16 cellular contexts compared by ENCODE assay signal in the genomic region with DNA sequence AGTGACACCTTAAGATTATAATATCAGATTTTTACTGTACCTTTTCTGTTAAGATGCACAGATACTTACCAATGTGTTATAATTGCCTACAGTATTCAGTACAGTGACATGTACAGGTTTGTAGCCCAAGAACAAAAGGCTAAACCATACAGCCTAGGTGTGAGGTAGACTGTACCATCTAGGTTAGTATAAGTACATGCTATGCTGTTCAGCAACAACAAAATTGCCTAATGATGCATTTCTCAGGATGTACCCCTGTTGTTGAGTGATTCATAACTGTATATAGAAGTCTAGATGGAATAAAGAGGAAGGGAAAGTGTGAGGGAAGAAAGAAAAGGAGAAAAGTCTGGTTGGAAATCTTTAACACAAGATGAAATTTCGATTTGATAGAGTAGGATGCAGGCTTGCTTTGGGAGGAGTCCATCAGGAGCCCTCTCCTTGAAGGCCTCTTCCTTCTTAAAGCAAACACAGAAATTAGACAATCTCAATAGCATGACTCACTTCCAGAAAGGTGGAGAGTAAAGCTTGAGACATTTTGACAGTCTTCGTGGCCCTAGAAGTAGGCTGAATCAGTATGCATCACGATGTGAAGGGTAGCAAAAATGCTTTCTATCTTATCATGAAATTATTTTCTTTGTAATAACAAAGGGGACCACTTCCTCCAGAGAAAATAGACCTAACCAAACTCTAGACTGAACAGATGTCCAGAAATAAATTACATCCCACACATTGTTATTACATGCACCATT.
DNase-seq lines count a peak whose midpoint lies in the region; ATAC-seq, FAIRE-seq and TF ChIP-seq lines count a peak whose summit lies in the region.
"Had no signal": no experiment of that assay in that cellular context is flagged by ENCODE, and none has a peak within 500 bp of the region (broad histone marks: within the 10 kb centered on the region; RNA-seq: fewer than 3 reads in every experiment).

No MANE protein-coding gene starts in this region.

- H3K4me3 ChIP-seq in BJ (ENCODE audit: low read depth, low read length) (no peak overlapping the region), Panc1 (ENCODE audit: low read depth in 2 of 2, low read length in 2 of 2) (no peak overlapping the region), foreskin fibroblast (ENCODE audit: low read depth in 1 of 2, low read length in 2 of 2) (no peak overlapping the region), suprapubic skin (no peak overlapping the region)
- H3K4me3 ChIP-seq: upper lobe of right lung had no signal

- H3K27me3 ChIP-seq in BJ (ENCODE audit: control insufficient read depth, insufficient read depth, low read length): no peaks in the 10 kb centered on the region
- H3K27me3 ChIP-seq in Panc1 (ENCODE audit: control insufficient read depth, insufficient read depth, low read length): no peaks in the 10 kb centered on the region
- H3K27me3 ChIP-seq in suprapubic skin: no peaks in the 10 kb centered on the region
- H3K27me3 ChIP-seq: upper lobe of right lung had no signal

- DNase-seq in BJ (ENCODE audit: low read depth) (peak; percentile 22), H54 (ENCODE audit: insufficient read length, low spot score) (peak; percentile 4), Panc1 (ENCODE audit: low read depth, low spot score) (no peak), foreskin fibroblast (peak; percentile 72 to 79), suprapubic skin (ENCODE audit: low spot score in 2 of 2) (no peak), HuH-7.5 (ENCODE audit: low spot score) (no peak), GM12892 (ENCODE audit: insufficient read length) (no peak)
- no peak for DNase-seq in activated CD8-positive, alpha-beta memory T cell treated with anti-CD3 and anti-CD28 coated beads for 24 hours
- DNase-seq: CD4-positive, alpha-beta T cell; GOT3; midbrain; NCI-H2081 treated with DMSO at 0.1 percent for 48 hours; right cardiac atrium; SIG-M5; upper lobe of right lung had no signal

- H3K9me3 ChIP-seq in Panc1 (ENCODE audit: control insufficient read depth, insufficient read depth, low read depth, low read length): no peaks in the 10 kb centered on the region
- no peaks in the 10 kb centered on the region for H3K9me3 ChIP-seq in suprapubic skin
- H3K9me3 ChIP-seq: upper lobe of right lung had no signal

- TF ChIP-seq EP300 in suprapubic skin (IDR thresholded peaks at IDR 0.05): no peak

- no peak overlapping the region for H3K27ac ChIP-seq in Panc1 (ENCODE audit: low read length)
- H3K27ac ChIP-seq in suprapubic skin: no peak overlapping the region
- H3K27ac ChIP-seq: upper lobe of right lung had no signal

- H3K36me3 ChIP-seq in BJ (ENCODE audit: control insufficient read depth, insufficient read depth, low read length) (no peaks in the 10 kb centered on the region), Panc1 (ENCODE audit: control insufficient read depth, insufficient read depth, low read length) (no peaks in the 10 kb centered on the region), suprapubic skin (no peaks in the 10 kb centered on the region)
- H3K36me3 ChIP-seq: upper lobe of right lung had no signal

- 0 out of 2 replicates have a peak, but pooled peaks have one; percentile 26 for ATAC-seq in Panc1
- ATAC-seq: activated CD4-positive, CD25-positive, alpha-beta regulatory T cell treated with anti-CD3 and anti-CD28 coated beads, Interleukin-2, amount 50 U/mL, for 24 hours; right cardiac atrium; upper lobe of right lung had no signal

- POLR2A ChIA-PET in BJ (lab: Charles Lee) (no interaction called here), Panc1 (lab: Charles Lee) (no interaction called here)

- BruUV-seq in Panc1 (replicated peaks; lab: Mats Ljungman, UMichigan): no TSS peak

- TF ChIP-seq CTCF in BJ (IDR thresholded peaks at IDR 0.05; ENCODE audit: insufficient read depth, low read depth, low read length): no peak
- TF ChIP-seq CTCF in Panc1 (IDR thresholded peaks at IDR 0.05): no peak
- TF ChIP-seq CTCF in foreskin fibroblast (IDR thresholded peaks at IDR 0.05; ENCODE audit: low read depth, low read length): no peak
- TF ChIP-seq CTCF in suprapubic skin (IDR thresholded peaks at IDR 0.05): no peak

- H3K4me1 ChIP-seq in Panc1 (ENCODE audit: control insufficient read depth, insufficient read depth, low read length): no peaks in the 10 kb centered on the region
- no peaks in the 10 kb centered on the region for H3K4me1 ChIP-seq in suprapubic skin
- H3K4me1 ChIP-seq: upper lobe of right lung had no signal

- FAIRE-seq in H54 (lab: Jason Lieb, UNC) (peak; percentile 98), GM12892 (lab: Jason Lieb, UNC) (no peak)

- WGBS in suprapubic skin: 77% methylated on average over 3 of the region's 3 CpGs

- CTCF ChIA-PET in BJ (lab: Yijun Ruan, JAX): no interaction called here
- CTCF ChIA-PET in Panc1 (lab: Charles Lee): no interaction called here

- TF ChIP-seq POLR2A in H54 (IDR thresholded peaks at IDR 0.05; ENCODE audit: low read depth, low read length): no peak
- no peak for TF ChIP-seq POLR2A in suprapubic skin (IDR thresholded peaks at IDR 0.05)
- TF ChIP-seq POLR2A in GM12892 (IDR thresholded peaks at IDR 0.05; ENCODE audit: low read depth, low read length): no peak

- in situ Hi-C loops in Panc1 (cut with HindIII; ENCODE audit: low pct_unique_long_range_greater_than_20kb, low sequenced_read_pairs): no loop called here

- intact Hi-C loops in Panc1 (cut with micrococcal nuclease; ENCODE audit: unreplicated experiment): no loop called here

Comparison
In these comparisons a context has a peak if more than half of its experiments do, and no peak if none do; other contexts are left out.
1. DNase-seq: peak in BJ (single experiment), H54 (single experiment) and foreskin fibroblast (2 of 2); none in Panc1 (single experiment), suprapubic skin (0 of 2), activated CD8-positive, alpha-beta memory T cell treated with anti-CD3 and anti-CD28 coated beads for 24 hours (single experiment), HuH-7.5 (single experiment) and GM12892 (single experiment).